16 cellular contexts compared by ENCODE assay signal in the genomic region with DNA sequence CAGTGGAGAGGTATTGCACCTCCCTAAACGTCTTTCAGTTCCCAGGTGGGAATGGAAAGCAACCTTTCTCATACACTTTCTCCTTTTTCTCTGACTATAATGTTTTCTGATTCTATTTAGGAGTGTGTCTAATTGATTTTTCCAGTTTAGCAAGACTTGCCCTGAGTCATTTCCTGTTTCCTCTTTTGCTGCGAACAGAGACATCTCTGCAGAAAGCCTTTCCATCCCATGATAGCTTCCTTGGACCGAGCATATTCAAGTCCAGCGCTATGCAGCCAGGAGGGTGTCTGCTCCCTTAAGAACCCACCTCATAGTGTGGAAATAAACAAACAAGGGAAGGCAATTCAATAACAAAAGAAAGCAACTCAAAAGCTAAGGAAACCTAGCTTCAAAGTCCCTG. TPM values are rescaled to one million over a fixed set of nuclear protein-coding genes. Genes with fewer than 3 reads are reported as not detected.
DNase-seq lines count a peak whose midpoint lies in the region; ATAC-seq and TF ChIP-seq lines count a peak whose summit lies in the region.
"Had no signal": no experiment of that assay in that cellular context is flagged by ENCODE, and none has a peak within 500 bp of the region (broad histone marks: within the 10 kb centered on the region; RNA-seq: fewer than 3 reads in every experiment).

No MANE protein-coding gene starts in this region.

- no peaks in the 10 kb centered on the region for H3K36me3 Mint-ChIP-seq in progenitor cell of endocrine pancreas (ENCODE audit: insufficient read depth)
- H3K36me3 Mint-ChIP-seq: natural killer cell treated with Interleukin-12 subunit alpha and Interleukin-12 subunit beta and Interleukin-15 and Interleukin-18, amount 100 ng/mL, for 72 hours had no signal

- TF ChIP-seq CTCF in astrocyte of the cerebellum (IDR thresholded peaks at IDR 0.05; ENCODE audit: low read depth, low read length, missing control alignments) (no peak), progenitor cell of endocrine pancreas (IDR thresholded peaks at IDR 0.05; ENCODE audit: unreplicated experiment) (no peak), heart right ventricle (IDR thresholded peaks at IDR 0.05) (no peak)

- H3K4me1 Mint-ChIP-seq in progenitor cell of endocrine pancreas (ENCODE audit: low read depth), result peaks cover 7% of the 10 kb centered on the region

- no peaks in the 10 kb centered on the region for H3K9me3 ChIP-seq in heart right ventricle
- H3K9me3 ChIP-seq: right lobe of liver had no signal

- no peak overlapping the region for H3K27ac ChIP-seq in heart right ventricle
- H3K27ac ChIP-seq: right lobe of liver had no signal

- H3K27me3 Mint-ChIP-seq in progenitor cell of endocrine pancreas, result no peaks in the 10 kb centered on the region
- H3K27me3 Mint-ChIP-seq: natural killer cell treated with Interleukin-12 subunit alpha and Interleukin-12 subunit beta and Interleukin-15 and Interleukin-18, amount 100 ng/mL, for 72 hours had no signal

- H3K9me3 Mint-ChIP-seq in progenitor cell of endocrine pancreas (ENCODE audit: low read depth), result no peaks in the 10 kb centered on the region

- no peaks in the 10 kb centered on the region for H3K27me3 ChIP-seq in heart right ventricle
- H3K27me3 ChIP-seq: right lobe of liver had no signal

- H3K4me3 Mint-ChIP-seq in progenitor cell of endocrine pancreas (ENCODE audit: low read depth), result no peak overlapping the region
- H3K4me3 Mint-ChIP-seq: natural killer cell treated with Interleukin-12 subunit alpha and Interleukin-12 subunit beta and Interleukin-15 and Interleukin-18, amount 100 ng/mL, for 72 hours had no signal

- 48 to 55% methylated on average over 4 of the region's 4 CpGs for WGBS in heart right ventricle, 2 donors

- H3K4me3 ChIP-seq in astrocyte of the cerebellum (ENCODE audit: low read depth, low read length) (no peak overlapping the region), heart right ventricle (no peak overlapping the region)
- H3K4me3 ChIP-seq: right lobe of liver had no signal

- H3K4me1 ChIP-seq in heart right ventricle, result peaks cover 0 to 8% (median 0%) of the 10 kb centered on the region in 9 donors
- H3K4me1 ChIP-seq: right lobe of liver had no signal

- no peaks in the 10 kb centered on the region for H3K36me3 ChIP-seq in heart right ventricle
- H3K36me3 ChIP-seq: right lobe of liver had no signal

- in situ Hi-C loops in astrocyte of the cerebellum (cut with HindIII; ENCODE audit: low sequenced_read_pairs), result no loop called here

- peak; percentile 12 for DNase-seq in GDM1 (lab: John Stamatoyannopoulos, UW)
- DNase-seq in NCI-H226, result peak; percentile 20
- DNase-seq in astrocyte of the cerebellum (ENCODE audit: low read depth), result peak; percentile 76
- no peak for DNase-seq in progenitor cell of endocrine pancreas (ENCODE audit: low spot score, unreplicated experiment)
- no peak for DNase-seq in stimulated activated CD4-positive, alpha-beta T cell treated with anti-CD3 and anti-CD28 coated beads, Interleukin-4, amount 100 ng/mL, for 24 hours
- DNase-seq in D341Med (ENCODE audit: low spot score), result no peak
- no peak for DNase-seq in heart right ventricle
- DNase-seq: caudate nucleus, COR-L47, kidney glomerular epithelial cell, NCI-H82, right lobe of liver had no signal

- ATAC-seq in GM18868 (IDR thresholded peaks at IDR 0.05; ENCODE audit: unreplicated experiment) (no peak), heart right ventricle (no peak)
- ATAC-seq: natural killer cell treated with Interleukin-12 subunit alpha and Interleukin-12 subunit beta and Interleukin-15 and Interleukin-18, amount 100 ng/mL, for 72 hours had no signal

- peak overlapping the region; percentile 7 for H3K27ac Mint-ChIP-seq in progenitor cell of endocrine pancreas
- H3K27ac Mint-ChIP-seq: activated T-helper 2 cell treated with anti-CD3 and anti-CD28 coated beads, Interferon-gamma antibody, Interleukin-2, Interleukin-4, amounts not matched to agents 10 μg/mL and 5 μg/mL and 100 μg/mL, durations not matched to agents 14 hours and 24 hours and 36 hours; natural killer cell treated with Interleukin-12 subunit alpha and Interleukin-12 subunit beta and Interleukin-15 and Interleukin-18, amount 100 ng/mL, for 72 hours had no signal

- intact Hi-C loops in heart right ventricle (cut with DNase I), result no loop called here

RNA-seq across cellular contexts. Expression of a gene that starts 60.0 kb away (rescaled TPM):
- total RNA-seq in progenitor cell of endocrine pancreas (132 and 173 TPM in 2 replicates), heart right ventricle (1 to 10 TPM; 1.8 to 7.5 (median 3.6) TPM)
- 1 to 10 TPM; 1.1 to 1.8 TPM for polyA plus RNA-seq in heart right ventricle
- total RNA-seq: activated T-helper 2 cell treated with anti-CD3 and anti-CD28 coated beads, Interferon-gamma antibody, Interleukin-2, Interleukin-4, amounts not matched to agents 10 μg/mL and 5 μg/mL and 100 μg/mL, durations not matched to agents 14 hours and 24 hours and 36 hours; natural killer cell treated with Interleukin-12 subunit alpha and Interleukin-12 subunit beta and Interleukin-15 and Interleukin-18, amount 100 ng/mL, for 72 hours; T-helper 1 cell treated with Interleukin-12 subunit alpha and Interleukin-12 subunit beta and Interleukin-4 antibody, amounts not matched to agents 30 ng/mL and 1 ng/mL, for 36 hours had no signal

Comparison
In these comparisons a context has a peak if more than half of its experiments do, and no peak if none do; other contexts are left out.
1. DNase-seq: peak in GDM1 (single experiment), NCI-H226 (single experiment) and astrocyte of the cerebellum (single experiment); none in progenitor cell of endocrine pancreas (single experiment), stimulated activated CD4-positive, alpha-beta T cell treated with anti-CD3 and anti-CD28 coated beads, Interleukin-4, amount 100 ng/mL, for 24 hours (single experiment), D341Med (single experiment) and heart right ventricle (0 of 2).
2. RNA of a gene that starts 60.0 kb away (total RNA-seq): 132 to 173 TPM in progenitor cell of endocrine pancreas; 1.8 to 7.5 TPM in heart right ventricle; every median in the first group is over 10 times any median in the second.